Comparison of ENCODE assay signal across 8 cellular contexts in genomic region chr7:122219253-122219865, GRCh38.
A peak's percentile ranks its signal among the peaks of the same experiment; 100 is the strongest.
DNase-seq lines count a peak whose midpoint lies in the region; ATAC-seq, FAIRE-seq and TF ChIP-seq lines count a peak whose summit lies in the region.

No MANE protein-coding gene starts in this region.

- intact Hi-C loops in Right ventricle myocardium inferior (cut with DNase I) = loop anchor here (2.0 to 5.0 kb wide), 2 partner anchors 309 to 938 kb away; no protein-coding TSS in a partner anchor

- H3K4me3 ChIP-seq in cardiac muscle cell = no peak overlapping the region

- no peak overlapping the region for H3K27ac Mint-ChIP-seq in osteocyte (ENCODE audit: unreplicated experiment)
- H3K27ac Mint-ChIP-seq in natural killer cell treated with Interleukin-12 subunit alpha and Interleukin-12 subunit beta and Interleukin-15 and Interleukin-18, amount 100 ng/mL, for 72 hours = no peak overlapping the region

- H3K36me3 ChIP-seq in cardiac muscle cell = no peaks in the 10 kb centered on the region

- ATAC-seq in Right ventricle myocardium inferior = no peak
- ATAC-seq in GM21381 (IDR thresholded peaks at IDR 0.05; ENCODE audit: unreplicated experiment) = no peak
- ATAC-seq in natural killer cell treated with Interleukin-12 subunit alpha and Interleukin-12 subunit beta and Interleukin-15 and Interleukin-18, amount 100 ng/mL, for 72 hours = no peak

- no peaks in the 10 kb centered on the region for H3K9me3 ChIP-seq in cardiac muscle cell (ENCODE audit: low read depth)

- H3K4me1 Mint-ChIP-seq in osteocyte (ENCODE audit: unreplicated experiment) = no peaks in the 10 kb centered on the region
- H3K4me1 Mint-ChIP-seq in natural killer cell treated with Interleukin-12 subunit alpha and Interleukin-12 subunit beta and Interleukin-15 and Interleukin-18, amount 100 ng/mL, for 72 hours (ENCODE audit: low read depth in 2 of 2) = no peaks in the 10 kb centered on the region

- no peak overlapping the region for H3K4me3 Mint-ChIP-seq in osteocyte (ENCODE audit: unreplicated experiment)
- no peak overlapping the region for H3K4me3 Mint-ChIP-seq in natural killer cell treated with Interleukin-12 subunit alpha and Interleukin-12 subunit beta and Interleukin-15 and Interleukin-18, amount 100 ng/mL, for 72 hours

- FAIRE-seq in colon (lab: Jason Lieb, UNC) = peak; percentile 45

- H3K27me3 ChIP-seq in cardiac muscle cell = no peaks in the 10 kb centered on the region

- H3K27ac ChIP-seq in cardiac muscle cell = no peak overlapping the region

- no peaks in the 10 kb centered on the region for H3K9me3 Mint-ChIP-seq in osteocyte (ENCODE audit: unreplicated experiment)
- peaks cover 6% of the 10 kb centered on the region for H3K9me3 Mint-ChIP-seq in natural killer cell treated with Interleukin-12 subunit alpha and Interleukin-12 subunit beta and Interleukin-15 and Interleukin-18, amount 100 ng/mL, for 72 hours

- DNase-seq in cardiac muscle cell (ENCODE audit: low read depth in 1 of 2, low spot score in 1 of 2) = peak; percentile 32 to 41
- DNase-seq in Right ventricle myocardium inferior (ENCODE audit: missing footprints) = no peak
- peak; percentile 28 for DNase-seq in NCI-H1694 (lab: John Stamatoyannopoulos, UW)
- DNase-seq in osteocyte (ENCODE audit: extremely low spot score, unreplicated experiment) = no peak
- DNase-seq in T1000 (lab: John Stamatoyannopoulos, UW) = no peak
- DNase-seq in natural killer cell treated with Interleukin-12 subunit alpha and Interleukin-12 subunit beta and Interleukin-15 and Interleukin-18, amount 100 ng/mL, for 72 hours (ENCODE audit: low spot score) = no peak

- peak; percentile 68 for TF ChIP-seq CTCF in cardiac muscle cell (IDR thresholded peaks at IDR 0.05; ENCODE audit: low read depth, low read length)
- peak; percentile 70 for TF ChIP-seq CTCF in osteocyte (IDR thresholded peaks at IDR 0.05)

- no peaks in the 10 kb centered on the region for H3K4me1 ChIP-seq in cardiac muscle cell (ENCODE audit: low read depth)

- peaks cover 10% of the 10 kb centered on the region for H3K27me3 Mint-ChIP-seq in osteocyte (ENCODE audit: unreplicated experiment)
- no peaks in the 10 kb centered on the region for H3K27me3 Mint-ChIP-seq in natural killer cell treated with Interleukin-12 subunit alpha and Interleukin-12 subunit beta and Interleukin-15 and Interleukin-18, amount 100 ng/mL, for 72 hours

- no peaks in the 10 kb centered on the region for H3K36me3 Mint-ChIP-seq in osteocyte (ENCODE audit: unreplicated experiment)
- no peaks in the 10 kb centered on the region for H3K36me3 Mint-ChIP-seq in natural killer cell treated with Interleukin-12 subunit alpha and Interleukin-12 subunit beta and Interleukin-15 and Interleukin-18, amount 100 ng/mL, for 72 hours

Comparison
In these comparisons a context has a peak if more than half of its experiments do, and no peak if none do; other contexts are left out.
1. DNase-seq: peak in cardiac muscle cell (2 of 2) and NCI-H1694 (single experiment); none in Right ventricle myocardium inferior (single experiment), osteocyte (single experiment), T1000 (single experiment) and natural killer cell treated with Interleukin-12 subunit alpha and Interleukin-12 subunit beta and Interleukin-15 and Interleukin-18, amount 100 ng/mL, for 72 hours (single experiment).